Comparison of ENCODE assay signal across 16 cellular contexts in genomic region chr9:113907282-113907681, GRCh38.
"Had no signal": no experiment of that assay in that cellular context is flagged by ENCODE, and none has a peak within 500 bp of the region (broad histone marks: within the 10 kb centered on the region; RNA-seq: fewer than 3 reads in every experiment).

No MANE protein-coding gene starts in this region.

- H3K4me3 Mint-ChIP-seq: activated naive CD8-positive, alpha-beta T cell treated with anti-CD3 and anti-CD28 coated beads for 36 hours; activated T-cell treated with anti-CD3 and anti-CD28 coated beads, Interleukin-2, amount 50 U/mL, for 4 hours; endodermal cell; nephron progenitor cell; T-cell had no signal

- H3K4me1 Mint-ChIP-seq: activated naive CD8-positive, alpha-beta T cell treated with anti-CD3 and anti-CD28 coated beads for 36 hours; T-cell had no signal

- H3K9me3 ChIP-seq: pancreas, transverse colon had no signal

- H3K4me3 ChIP-seq: esophagus muscularis mucosa, left ventricle myocardium inferior, pancreas, right atrium auricular region, SK-N-MC, smooth muscle cell, transverse colon had no signal

- H3K4me2 ChIP-seq: smooth muscle cell had no signal

- H3K36me3 Mint-ChIP-seq: activated naive CD8-positive, alpha-beta T cell treated with anti-CD3 and anti-CD28 coated beads for 36 hours; T-cell had no signal

- H3K4me1 ChIP-seq: right atrium auricular region, transverse colon had no signal

- H3K27ac Mint-ChIP-seq: activated naive CD8-positive, alpha-beta T cell treated with anti-CD3 and anti-CD28 coated beads for 36 hours; endodermal cell; nephron progenitor cell; T-cell had no signal

- H3K27ac ChIP-seq: brain microvascular endothelial cell, esophagus muscularis mucosa, left ventricle myocardium inferior, right atrium auricular region, SK-N-MC, transverse colon had no signal

- H3K36me3 ChIP-seq: brain microvascular endothelial cell, esophagus muscularis mucosa, left ventricle myocardium inferior, pancreas, right atrium auricular region, transverse colon had no signal

- DNase-seq: activated gamma-delta T cell treated with Interleukin-2 at 50 U/mL for 16 hours; activated naive CD8-positive, alpha-beta T cell treated with anti-CD3 and anti-CD28 coated beads for 36 hours; activated T-cell treated with anti-CD3 and anti-CD28 coated beads, Interleukin-2, amount 50 U/mL, for 4 hours; brain microvascular endothelial cell; endodermal cell; head of caudate nucleus; left ventricle myocardium inferior; nephron progenitor cell; pancreas; T-cell; T1000; transverse colon had no signal

- H3K27me3 ChIP-seq: brain microvascular endothelial cell, esophagus muscularis mucosa, pancreas, right atrium auricular region, transverse colon had no signal

- ATAC-seq: activated T-cell treated with anti-CD3 and anti-CD28 coated beads, Interleukin-2, amount 50 U/mL, for 4 hours; T-cell had no signal
